ENCODE assay signal across 16 cellular contexts in the genomic region with DNA sequence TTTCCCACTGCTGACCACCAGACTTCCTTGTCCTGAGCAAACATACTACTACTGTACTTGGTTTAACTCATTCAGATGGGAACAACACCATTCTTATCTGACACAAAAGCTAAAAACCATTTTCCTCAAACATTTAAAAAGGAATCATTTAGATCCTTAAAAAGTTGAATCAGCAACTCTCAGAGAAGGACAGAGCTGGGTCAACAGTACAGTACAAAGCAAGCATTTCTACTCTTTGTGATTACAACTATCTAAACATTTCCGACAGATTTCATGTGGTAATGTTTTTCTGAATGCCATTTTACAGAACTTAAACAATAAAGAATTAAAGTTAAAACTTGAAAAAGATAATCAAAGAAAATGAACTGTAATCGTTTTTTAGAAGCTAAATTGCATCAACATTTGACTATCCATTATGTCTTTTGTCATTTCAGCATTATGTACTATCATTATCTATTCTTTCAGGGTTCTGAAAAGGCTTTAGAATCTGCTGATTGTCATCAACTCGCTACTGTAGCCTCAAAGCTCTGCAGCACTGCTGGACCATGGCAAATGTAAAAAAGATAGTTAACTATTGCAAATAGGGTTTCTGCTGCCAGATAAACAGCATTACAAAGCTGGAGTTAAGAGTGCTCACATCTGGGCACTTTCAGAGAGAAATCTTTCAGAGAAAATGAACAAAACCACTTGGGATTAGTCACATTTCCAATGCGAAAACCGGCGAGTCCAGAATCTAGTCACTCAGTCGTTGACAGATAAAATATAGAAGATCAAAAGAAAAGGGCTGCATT.
A peak's percentile ranks its signal among the peaks of the same experiment; 100 is the strongest.
DNase-seq lines count a peak whose midpoint lies in the region; ATAC-seq and TF ChIP-seq lines count a peak whose summit lies in the region.
"Had no signal": no experiment of that assay in that cellular context is flagged by ENCODE, and none has a peak within 500 bp of the region (broad histone marks: within the 10 kb centered on the region; RNA-seq: fewer than 3 reads in every experiment).

No MANE protein-coding gene starts in this region.

- H3K27ac ChIP-seq in HEK293 (ENCODE audit: extremely low read depth, low read depth, low read length) (no peak overlapping the region), dorsolateral prefrontal cortex (peak overlapping the region in 8 of 59 donors; percentile 4 to 27 (median 8))
- H3K27ac ChIP-seq in effector memory CD4-positive, alpha-beta T cell (ENCODE audit: insufficient read depth, low read length, poor library complexity, severe bottlenecking): no peak overlapping the region
- H3K27ac ChIP-seq: BLaER1, tibial artery had no signal

- peak overlapping the region in 3 of 5 experiments; percentile 55 to 86 (median 80) for H3K27ac Mint-ChIP-seq in brain
- peak overlapping the region; percentile 79 to 90 (median 90) for H3K27ac Mint-ChIP-seq in nephron

- H3K27me3 Mint-ChIP-seq in brain: peaks cover 3% of the 10 kb centered on the region
- H3K27me3 Mint-ChIP-seq in nephron (ENCODE audit: low read depth): no peaks in the 10 kb centered on the region

- intact Hi-C loops in dorsolateral prefrontal cortex (cut with DNase I): no loop called here

- DNase-seq in NCI-H748 (lab: John Stamatoyannopoulos, UW; ENCODE audit: unreplicated experiment) (peak; percentile 75), DMS153 (lab: John Stamatoyannopoulos, UW) (no peak), dorsolateral prefrontal cortex (no peak)
- no peak for DNase-seq in effector memory CD4-positive, alpha-beta T cell
- DNase-seq: activated CD4-positive, alpha-beta T cell treated with anti-CD3 and anti-CD28 coated beads for 4 hours; activated CD8-positive, alpha-beta memory T cell treated with anti-CD3 and anti-CD28 coated beads, Interleukin-2, amount 50 U/mL, for 4 hours; activated naive CD4-positive, alpha-beta T cell; effector CD8-positive, alpha-beta T cell; NCI-H226; SHP77 treated with DMSO at 0.1 percent for 48 hours; tibial artery had no signal

- H3K9me3 ChIP-seq in HEK293 (ENCODE audit: control insufficient read depth, insufficient read depth, low read depth, low read length): no peaks in the 10 kb centered on the region
- H3K9me3 ChIP-seq in effector memory CD4-positive, alpha-beta T cell (ENCODE audit: control insufficient read depth, low read length): no peaks in the 10 kb centered on the region
- H3K9me3 ChIP-seq: BLaER1, tibial artery had no signal

- TF ChIP-seq CTCF in HEK293 (tag by site-specific recombination; IDR thresholded peaks at IDR 0.05): no peak
- TF ChIP-seq CTCF in brain (conservative IDR thresholded peaks at IDR 0.05): no peak
- no peak for TF ChIP-seq CTCF in nephron (IDR thresholded peaks at IDR 0.05; ENCODE audit: unreplicated experiment in 3 of 3)
- TF ChIP-seq CTCF in dorsolateral prefrontal cortex (IDR thresholded peaks at IDR 0.05 in 54 of 56, conservative IDR thresholded peaks at IDR 0.05 in 2 of 56; ENCODE audit: low read depth in 1 of 56, partially characterized antibody in 56 of 56): no peak

- peaks cover 9% of the 10 kb centered on the region; the same call in 1 of the 2 replicates for H3K4me1 ChIP-seq in HEK293 (ENCODE audit: control insufficient read depth, insufficient read depth, low read length)
- H3K4me1 ChIP-seq in effector memory CD4-positive, alpha-beta T cell (ENCODE audit: control insufficient read depth, insufficient read depth, low read length, poor library complexity, severe bottlenecking): no peaks in the 10 kb centered on the region

- H3K4me1 Mint-ChIP-seq in brain: peaks cover 50% of the 10 kb centered on the region
- peaks cover 20% of the 10 kb centered on the region for H3K4me1 Mint-ChIP-seq in nephron

- H3K4me3 Mint-ChIP-seq in brain: peak overlapping the region in 3 of 5 experiments; percentile 56 to 78 (median 70)
- peak overlapping the region in 1 of 3 experiments; percentile 5 for H3K4me3 Mint-ChIP-seq in nephron

- ATAC-seq in HG03439 (IDR thresholded peaks at IDR 0.05; ENCODE audit: unreplicated experiment): no peak

- H3K36me3 Mint-ChIP-seq in brain (peaks cover 11% of the 10 kb centered on the region), nephron (ENCODE audit: low read depth) (no peaks in the 10 kb centered on the region)

- H3K4me3 ChIP-seq in HEK293 (ENCODE audit: low read depth, low read length): no peak overlapping the region
- peak overlapping the region in 9 of 59 donors; percentile 1 to 37 (median 18) for H3K4me3 ChIP-seq in dorsolateral prefrontal cortex
- no peak overlapping the region for H3K4me3 ChIP-seq in effector memory CD4-positive, alpha-beta T cell (ENCODE audit: insufficient read depth, low read depth, low read length, poor library complexity, severe bottlenecking)
- H3K4me3 ChIP-seq: BLaER1, tibial artery had no signal

- peaks cover 0 to 11% (median 4%) of the 10 kb centered on the region in 5 experiments for H3K9me3 Mint-ChIP-seq in brain
- no peaks in the 10 kb centered on the region for H3K9me3 Mint-ChIP-seq in nephron

- peaks cover 0 to 2% (median 0%) of the 10 kb centered on the region in 45 donors for H3K27me3 ChIP-seq in dorsolateral prefrontal cortex
- no peaks in the 10 kb centered on the region for H3K27me3 ChIP-seq in effector memory CD4-positive, alpha-beta T cell (replicated peaks; ENCODE audit: control insufficient read depth, insufficient read depth, low read length, poor library complexity, severe bottlenecking)
- H3K27me3 ChIP-seq: BLaER1, tibial artery had no signal

- no peaks in the 10 kb centered on the region for H3K36me3 ChIP-seq in HEK293 (ENCODE audit: control insufficient read depth in 2 of 2, insufficient read depth in 1 of 2, low read length in 2 of 2)
- H3K36me3 ChIP-seq in effector memory CD4-positive, alpha-beta T cell (ENCODE audit: control insufficient read depth, insufficient read depth, low read length): no peaks in the 10 kb centered on the region
- H3K36me3 ChIP-seq: BLaER1, tibial artery had no signal

- CTCF ChIA-PET in HEK293 (lab: Yijun Ruan, JAX): no interaction called here

- POLR2A ChIA-PET in HEK293 (lab: Yijun Ruan, JAX): no interaction called here

TF ChIP-seq in HEK293, 187 proteins besides CTCF, POLR2A, EP300 and RAD21:
- TF ChIP-seq ZNF416 (tag by site-specific recombination; IDR thresholded peaks at IDR 0.05) (no peak), PRDM6 (tag by site-specific recombination; IDR thresholded peaks at IDR 0.05) (peak; percentile 33)
